In genomic region chr3:113264249-113264648, GRCh38 we compare ENCODE assay signal across 12 cellular contexts. TPM values are rescaled to one million over a fixed set of nuclear protein-coding genes. Genes with fewer than 3 reads are reported as not detected.
DNase-seq lines count a peak whose midpoint lies in the region; ATAC-seq and TF ChIP-seq lines count a peak whose summit lies in the region.
"Had no signal": no experiment of that assay in that cellular context is flagged by ENCODE, and none has a peak within 500 bp of the region (broad histone marks: within the 10 kb centered on the region; RNA-seq: fewer than 3 reads in every experiment).

No MANE protein-coding gene starts in this region.

- 39 to 52% methylated on average over 4 of the region's 4 CpGs for WGBS in esophagus, 2 donors
- WGBS in tibial nerve, 2 donors: 76 to 88% methylated on average over 4 of the region's 4 CpGs

- H3K4me3 Mint-ChIP-seq in GM23338: no peak overlapping the region; the same call in 2 of the 3 replicates

- H3K4me1 Mint-ChIP-seq in GM23338: peaks cover 45% of the 10 kb centered on the region

- H3K9me3 Mint-ChIP-seq in GM23338: no peaks in the 10 kb centered on the region
- H3K9me3 Mint-ChIP-seq: activated T-helper 2 cell treated with anti-CD3 and anti-CD28 coated beads, Interferon-gamma antibody, Interleukin-2, Interleukin-4, amounts not matched to agents 10 μg/mL and 5 μg/mL and 100 μg/mL, durations not matched to agents 14 hours and 24 hours and 36 hours had no signal

- no peaks in the 10 kb centered on the region for H3K9me2 ChIP-seq in GM23338 (ENCODE audit: insufficient read depth)

- peak overlapping the region; percentile 36; the same call in 1 of the 2 replicates for H3K4me2 ChIP-seq in GM23338
- H3K4me2 ChIP-seq: BLaER1 had no signal

- DNase-seq in GM23338 (ENCODE audit: low spot score) (peak; percentile 81), NCI-H2171 treated with DMSO at 0.1 percent for 48 hours (lab: John Stamatoyannopoulos, UW) (peak; percentile 53), posterior vena cava (ENCODE audit: low spot score) (peak; percentile 9), tibial nerve (ENCODE audit: low spot score in 2 of 2) (no peak)
- DNase-seq in effector CD8-positive, alpha-beta T cell (lab: John Stamatoyannopoulos, UW): no peak

- H4K20me1 ChIP-seq in GM23338 (replicated peaks; ENCODE audit: insufficient read depth): no peaks in the 10 kb centered on the region
- H4K20me1 ChIP-seq: BLaER1 had no signal

- no peaks in the 10 kb centered on the region for H3F3A ChIP-seq in GM23338 (replicated peaks; ENCODE audit: low read depth)

- no peaks in the 10 kb centered on the region; the same call in 2 of the 3 replicates for H3K36me3 Mint-ChIP-seq in GM23338 (ENCODE audit: low read depth)

- no peak overlapping the region for H3K4me3 ChIP-seq in GM23338
- no peak overlapping the region for H3K4me3 ChIP-seq in esophagus (ENCODE audit: low read depth in 1 of 2, low read length in 2 of 2)
- H3K4me3 ChIP-seq in tibial nerve: no peak overlapping the region
- H3K4me3 ChIP-seq: BLaER1, SJSA1 had no signal

- no peak for TF ChIP-seq EP300 in tibial nerve (IDR thresholded peaks at IDR 0.05)

- H3K27me3 Mint-ChIP-seq in GM23338 (ENCODE audit: insufficient read depth, low read depth, poor library complexity): peaks cover 4% of the 10 kb centered on the region

- TF ChIP-seq POLR2A in tibial nerve (IDR thresholded peaks at IDR 0.05): no peak

- no peaks in the 10 kb centered on the region for H3K79me2 ChIP-seq in GM23338 (replicated peaks; ENCODE audit: insufficient read depth)

- H3K36me3 ChIP-seq in GM23338 (ENCODE audit: insufficient read depth) (no peaks in the 10 kb centered on the region), esophagus (ENCODE audit: control insufficient read depth in 2 of 2, insufficient read depth in 2 of 2, low read length in 1 of 2) (peaks cover 0 to 6% of the 10 kb centered on the region in 2 donors), tibial nerve (peaks cover 0 to 19% (median 0%) of the 10 kb centered on the region in 3 donors)
- H3K36me3 ChIP-seq: BLaER1, SJSA1 had no signal

- H3K9me3 ChIP-seq in esophagus (ENCODE audit: control insufficient read depth in 2 of 2, insufficient read depth in 1 of 2, low read depth in 1 of 2, low read length in 1 of 2) (no peaks in the 10 kb centered on the region), tibial nerve (no peaks in the 10 kb centered on the region)
- H3K9me3 ChIP-seq: BLaER1, SJSA1 had no signal

- TF ChIP-seq CTCF in GM23338 (conservative IDR thresholded peaks at IDR 0.05; ENCODE audit: low read depth in 2 of 2) (no peak), tibial nerve (IDR thresholded peaks at IDR 0.05) (no peak)

- ATAC-seq in GM23338: peak; percentile 94
- ATAC-seq in GM21825 (IDR thresholded peaks at IDR 0.05; ENCODE audit: unreplicated experiment): no peak
- ATAC-seq in HG03439 (IDR thresholded peaks at IDR 0.05; ENCODE audit: unreplicated experiment): no peak
- ATAC-seq: activated CD4-positive, CD25-positive, alpha-beta regulatory T cell treated with anti-CD3 and anti-CD28 coated beads, Interleukin-2, amount 50 U/mL, for 24 hours had no signal

- no peaks in the 10 kb centered on the region for H3K27me3 ChIP-seq in GM23338 (ENCODE audit: insufficient read depth)
- H3K27me3 ChIP-seq in esophagus (ENCODE audit: control insufficient read depth in 1 of 2, insufficient read depth in 2 of 2, low read length in 2 of 2): no peaks in the 10 kb centered on the region
- H3K27me3 ChIP-seq in tibial nerve: no peaks in the 10 kb centered on the region
- H3K27me3 ChIP-seq: BLaER1, SJSA1 had no signal

- H2AFZ ChIP-seq in GM23338: 0 out of 2 replicates have a peak overlapping the region, but pooled peaks have one; percentile 24

- intact Hi-C loops in posterior vena cava (cut with DNase I): no loop called here

- H3K27ac ChIP-seq in GM23338 (ENCODE audit: low read depth) (0 out of 2 replicates have a peak overlapping the region, but pooled peaks have one; percentile 60), esophagus (ENCODE audit: low read depth in 2 of 2, low read length in 1 of 2) (peak overlapping the region; percentile 42 to 58), tibial nerve (no peak overlapping the region)
- H3K27ac ChIP-seq: BLaER1, SJSA1 had no signal

- H3K4me1 ChIP-seq in GM23338 (ENCODE audit: insufficient read depth) (peaks cover 20% of the 10 kb centered on the region), esophagus (ENCODE audit: control insufficient read depth in 2 of 2, insufficient read depth in 2 of 2, low read length in 1 of 2) (peaks cover 4 to 14% of the 10 kb centered on the region in 2 donors), tibial nerve (peaks cover 0 to 18% (median 3%) of the 10 kb centered on the region in 4 donors)
- H3K4me1 ChIP-seq: BLaER1, SJSA1 had no signal

- peak overlapping the region; percentile 68; the same call in 1 of the 2 replicates for H3K27ac Mint-ChIP-seq in GM23338
- H3K27ac Mint-ChIP-seq: activated T-helper 2 cell treated with anti-CD3 and anti-CD28 coated beads, Interferon-gamma antibody, Interleukin-2, Interleukin-4, amounts not matched to agents 10 μg/mL and 5 μg/mL and 100 μg/mL, durations not matched to agents 14 hours and 24 hours and 36 hours had no signal

TF ChIP-seq in GM23338, 12 proteins besides CTCF, POLR2A, EP300 and RAD21 (continues in another document):
- TF ChIP-seq POLR2AphosphoS5 (IDR thresholded peaks at IDR 0.05; ENCODE audit: low read depth) (no peak), ETS1 (IDR thresholded peaks at IDR 0.05) (no peak), ZNF331 (CRISPR knock-in tag; IDR thresholded peaks at IDR 0.05; ENCODE audit: low read depth) (no peak), EZH2 (IDR thresholded peaks at IDR 0.05; ENCODE audit: low read depth, unreplicated experiment) (no peak), ZNF114 (CRISPR knock-in tag; IDR thresholded peaks at IDR 0.05) (no peak)

RNA-seq across cellular contexts. Expression of gene BOC, which starts 52.9 kb away (rescaled TPM):
- total RNA-seq in GM23338 (2014; rRNA removed; shearing (Covaris generic)): 3.0 and 4.1 TPM in 2 replicates
- polyA plus RNA-seq in GM23338 (2016; fragmentation: Nextera tagmentation; extraction: Ambion mirVana) (2.1 and 3.2 TPM in 2 replicates), esophagus (10 to 100 TPM; 26.6 to 29.6 TPM)
- total RNA-seq in posterior vena cava (10 to 100 TPM; 51.6 to 86.8 TPM), tibial nerve (10 to 100 TPM; 27.6 to 63.2 (median 48.1) TPM)

Comparison
In these comparisons a context has a peak if more than half of its experiments do, and no peak if none do; other contexts are left out.
1. DNase-seq: peak in GM23338 (single experiment), NCI-H2171 treated with DMSO at 0.1 percent for 48 hours (single experiment) and posterior vena cava (single experiment); none in effector CD8-positive, alpha-beta T cell (single experiment) and tibial nerve (0 of 2).
2. H3K27ac ChIP-seq: peak in GM23338 (single experiment) and esophagus (2 of 2); none in tibial nerve (0 of 4).